In the genomic region with DNA sequence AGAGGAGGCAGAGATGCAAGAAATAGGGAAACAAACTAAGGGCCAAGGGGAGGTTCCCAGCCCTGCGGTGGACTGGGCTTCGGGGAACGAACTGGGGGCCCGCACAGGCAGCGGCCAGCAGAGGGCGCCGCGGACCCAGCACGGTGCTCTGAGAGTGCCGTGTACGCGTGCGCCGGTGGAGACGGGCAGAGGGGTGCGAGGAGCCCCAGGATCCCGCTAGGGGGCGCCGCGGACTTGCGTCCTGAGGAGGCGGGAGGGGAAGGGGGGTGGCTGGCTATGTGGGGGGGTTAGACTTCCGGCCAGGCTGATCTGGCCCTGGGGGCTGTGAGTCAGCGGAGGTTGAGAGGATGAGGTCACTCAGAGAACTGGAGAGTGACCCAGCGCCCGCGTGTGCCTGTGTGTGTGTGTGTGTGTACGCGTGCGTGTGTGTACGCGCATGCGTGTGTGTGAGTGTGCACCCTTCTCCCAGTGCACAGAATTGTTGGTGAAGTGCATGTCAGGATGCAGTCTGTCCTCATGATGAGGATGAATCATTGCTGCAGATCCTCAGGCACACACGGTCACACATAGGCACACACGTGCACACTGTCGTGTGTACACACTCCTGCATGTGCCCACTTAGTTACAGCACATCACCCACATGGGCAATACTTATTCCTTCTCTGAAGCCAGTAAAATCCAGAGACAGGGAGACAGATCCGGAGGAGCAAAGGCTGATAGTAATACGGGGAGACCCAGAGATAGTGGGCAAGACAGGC, we compare ENCODE assay signal across 8 cellular contexts. TPM values are rescaled to one million over a fixed set of nuclear protein-coding genes. Genes with fewer than 3 reads are reported as not detected.
A peak's percentile ranks its signal among the peaks of the same experiment; 100 is the strongest.
DNase-seq lines count a peak whose midpoint lies in the region; ATAC-seq, FAIRE-seq and TF ChIP-seq lines count a peak whose summit lies in the region.

No MANE protein-coding gene starts in this region.

- no peak for TF ChIP-seq POLR2A in thyroid gland (IDR thresholded peaks at IDR 0.05)

- 16% methylated on average over 33 to 38 of the region's 38 CpGs for WGBS in pancreas, 2 donors
- WGBS in thyroid gland, 2 donors, result 12 to 41% methylated on average over 11 to 32 of the region's 38 CpGs

- CTCF ChIA-PET in HEK293 (lab: Yijun Ruan, JAX), result interaction anchor here (0.6 to 15.2 kb wide), 41 partner anchors 8 to 1486 kb away, joined by 3 to 564 read pairs (median 4); partner anchors contain the start of genes BCAN, CRABP2, HAPLN2 and INSRR

- H3K4me1 ChIP-seq in HEK293 (ENCODE audit: control insufficient read depth, insufficient read depth, low read length), result peaks cover 9% of the 10 kb centered on the region; the same call in 1 of the 2 replicates
- peaks cover 5 to 24% (median 10%) of the 10 kb centered on the region in 3 donors for H3K4me1 ChIP-seq in pancreas
- peaks cover 19 to 72% of the 10 kb centered on the region in 2 donors for H3K4me1 ChIP-seq in thyroid gland

- no peaks in the 10 kb centered on the region for H3K9me3 ChIP-seq in HEK293 (ENCODE audit: control insufficient read depth, insufficient read depth, low read depth, low read length)
- H3K9me3 ChIP-seq in pancreas, result no peaks in the 10 kb centered on the region
- no peaks in the 10 kb centered on the region for H3K9me3 ChIP-seq in thyroid gland

- peaks cover 0 to 6% (median 0%) of the 10 kb centered on the region in 4 donors for H3K27me3 ChIP-seq in pancreas
- H3K27me3 ChIP-seq in thyroid gland, result no peaks in the 10 kb centered on the region

- H3K36me3 Mint-ChIP-seq in activated naive CD4-positive, alpha-beta T cell treated with anti-CD3 and anti-CD28 coated beads, Interleukin-2, amount 50 U/mL, for 24 hours, result no peaks in the 10 kb centered on the region
- H3K36me3 Mint-ChIP-seq in glutamatergic neuron (ENCODE audit: unreplicated experiment), result no peaks in the 10 kb centered on the region

- peaks cover 51% of the 10 kb centered on the region for H3K4me1 Mint-ChIP-seq in activated naive CD4-positive, alpha-beta T cell treated with anti-CD3 and anti-CD28 coated beads, Interleukin-2, amount 50 U/mL, for 24 hours
- H3K4me1 Mint-ChIP-seq in glutamatergic neuron (ENCODE audit: low read depth, unreplicated experiment), result peaks cover 51% of the 10 kb centered on the region

- ATAC-seq in SK-N-SH treated with all-trans-retinoic acid at 6 μM for 48 hours (peak; percentile 79), pancreas (peak; percentile 85 to 90 (median 89))

- no peak for FAIRE-seq in pancreas (lab: Jason Lieb, UNC)

- H3K36me3 ChIP-seq in HEK293 (ENCODE audit: control insufficient read depth in 2 of 2, insufficient read depth in 1 of 2, low read length in 2 of 2), result no peaks in the 10 kb centered on the region
- no peaks in the 10 kb centered on the region for H3K36me3 ChIP-seq in pancreas
- H3K36me3 ChIP-seq in thyroid gland, result no peaks in the 10 kb centered on the region

- intact Hi-C loops in pancreas (cut with DNase I), result loop anchor here in 2 of 3 donors (2.0 to 5.0 kb wide), 2 partner anchors 35 to 38 kb away; no protein-coding TSS in a partner anchor
- intact Hi-C loops in thyroid gland (cut with DNase I), result loop anchor here (5.0 kb wide), 1 partner anchor 78 kb away; no protein-coding TSS in a partner anchor

- TF ChIP-seq CTCF in HEK293 (tag by site-specific recombination; IDR thresholded peaks at IDR 0.05), result peak; percentile 100
- peak; percentile 96 for TF ChIP-seq CTCF in glutamatergic neuron (IDR thresholded peaks at IDR 0.05; ENCODE audit: partially characterized antibody, unreplicated experiment)
- peak; percentile 95 to 97 (median 96) for TF ChIP-seq CTCF in pancreas (IDR thresholded peaks at IDR 0.05)
- peak; percentile 85 to 99 (median 94) for TF ChIP-seq CTCF in thyroid gland (IDR thresholded peaks at IDR 0.05)

- DNase-seq in ELF-1 (ENCODE audit: low read depth, low spot score) (peak; percentile 99), NCI-H1092 treated with DMSO at 0.1 percent for 48 hours (lab: John Stamatoyannopoulos, UW) (peak; percentile 91), glutamatergic neuron (peak; percentile 99), pancreas (peak; percentile 87 to 98 (median 94)), thyroid gland (peak; percentile 89 to 93)

- H3K27me3 Mint-ChIP-seq in activated naive CD4-positive, alpha-beta T cell treated with anti-CD3 and anti-CD28 coated beads, Interleukin-2, amount 50 U/mL, for 24 hours, result peaks cover 18% of the 10 kb centered on the region
- H3K27me3 Mint-ChIP-seq in glutamatergic neuron (ENCODE audit: unreplicated experiment), result peaks cover 16% of the 10 kb centered on the region

- peak overlapping the region; percentile 45 for H3K4me3 Mint-ChIP-seq in activated naive CD4-positive, alpha-beta T cell treated with anti-CD3 and anti-CD28 coated beads, Interleukin-2, amount 50 U/mL, for 24 hours
- peak overlapping the region; percentile 82 for H3K4me3 Mint-ChIP-seq in glutamatergic neuron (ENCODE audit: unreplicated experiment)

- H3K27ac ChIP-seq in HEK293 (ENCODE audit: extremely low read depth, low read depth, low read length), result peak overlapping the region; percentile 76
- H3K27ac ChIP-seq in pancreas, result peak overlapping the region in 2 of 4 donors; percentile 39 to 62
- peak overlapping the region; percentile 55 to 71 (median 57) for H3K27ac ChIP-seq in thyroid gland

- H3K4me3 ChIP-seq in HEK293 (ENCODE audit: low read depth, low read length), result peak overlapping the region; percentile 38
- peak overlapping the region in 1 of 4 donors; percentile 17 for H3K4me3 ChIP-seq in pancreas
- no peak overlapping the region for H3K4me3 ChIP-seq in thyroid gland (replicated peaks in 1 of 3)

- no peaks in the 10 kb centered on the region for H3K9me3 Mint-ChIP-seq in activated naive CD4-positive, alpha-beta T cell treated with anti-CD3 and anti-CD28 coated beads, Interleukin-2, amount 50 U/mL, for 24 hours
- H3K9me3 Mint-ChIP-seq in glutamatergic neuron (ENCODE audit: unreplicated experiment), result peaks cover 5% of the 10 kb centered on the region

- POLR2A ChIA-PET in HEK293 (lab: Yijun Ruan, JAX), result interaction anchor here (0.7 to 1.8 kb wide), 5 partner anchors 10 to 107 kb away, joined by 3 to 20 read pairs (median 5); partner anchors contain the start of genes ISG20L2, METTL25B, NES and PRCC

- H3K27ac Mint-ChIP-seq in activated naive CD4-positive, alpha-beta T cell treated with anti-CD3 and anti-CD28 coated beads, Interleukin-2, amount 50 U/mL, for 24 hours, result peak overlapping the region; percentile 94
- H3K27ac Mint-ChIP-seq in glutamatergic neuron (ENCODE audit: unreplicated experiment), result peak overlapping the region; percentile 92

TF ChIP-seq in HEK293, 187 proteins besides CTCF, POLR2A, EP300 and RAD21 (continues in another document):
- TF ChIP-seq KLF8 (tag by site-specific recombination; IDR thresholded peaks at IDR 0.05) (peak; percentile 86), RBAK (tag by site-specific recombination; IDR thresholded peaks at IDR 0.05) (0 out of 2 replicates have a peak, but pooled peaks have one; percentile 60), ZNF121 (tag by site-specific recombination; IDR thresholded peaks at IDR 0.05) (no peak), OVOL3 (tag by site-specific recombination; IDR thresholded peaks at IDR 0.05) (0 out of 2 replicates have a peak, but pooled peaks have one; percentile 13), KLF1 (tag by site-specific recombination; IDR thresholded peaks at IDR 0.05) (peak; percentile 59)

TF ChIP-seq in SK-N-SH treated with all-trans-retinoic acid at 6 μM for 48 hours, 23 proteins besides CTCF, POLR2A, EP300 and RAD21 (continues in another document):
- TF ChIP-seq ZNF565 (CRISPR knock-in tag; conservative IDR thresholded peaks at IDR 0.05; ENCODE audit: low read depth) (no peak), RARB (CRISPR knock-in tag; IDR thresholded peaks at IDR 0.05) (no peak), ZNF70 (CRISPR knock-in tag; IDR thresholded peaks at IDR 0.05) (no peak)
- TF ChIP-seq, protein P1, sequence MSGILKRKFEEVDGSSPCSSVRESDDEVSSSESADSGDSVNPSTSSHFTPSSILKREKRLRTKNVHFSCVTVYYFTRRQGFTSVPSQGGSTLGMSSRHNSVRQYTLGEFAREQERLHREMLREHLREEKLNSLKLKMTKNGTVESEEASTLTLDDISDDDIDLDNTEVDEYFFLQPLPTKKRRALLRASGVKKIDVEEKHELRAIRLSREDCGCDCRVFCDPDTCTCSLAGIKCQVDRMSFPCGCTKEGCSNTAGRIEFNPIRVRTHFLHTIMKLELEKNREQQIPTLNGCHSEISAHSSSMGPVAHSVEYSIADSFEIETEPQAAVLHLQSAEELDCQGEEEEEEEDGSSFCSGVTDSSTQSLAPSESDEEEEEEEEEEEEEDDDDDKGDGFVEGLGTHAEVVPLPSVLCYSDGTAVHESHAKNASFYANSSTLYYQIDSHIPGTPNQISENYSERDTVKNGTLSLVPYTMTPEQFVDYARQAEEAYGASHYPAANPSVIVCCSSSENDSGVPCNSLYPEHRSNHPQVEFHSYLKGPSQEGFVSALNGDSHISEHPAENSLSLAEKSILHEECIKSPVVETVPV (CRISPR knock-in tag; IDR thresholded peaks at IDR 0.05), result no peak
- TF ChIP-seq, protein P2, sequence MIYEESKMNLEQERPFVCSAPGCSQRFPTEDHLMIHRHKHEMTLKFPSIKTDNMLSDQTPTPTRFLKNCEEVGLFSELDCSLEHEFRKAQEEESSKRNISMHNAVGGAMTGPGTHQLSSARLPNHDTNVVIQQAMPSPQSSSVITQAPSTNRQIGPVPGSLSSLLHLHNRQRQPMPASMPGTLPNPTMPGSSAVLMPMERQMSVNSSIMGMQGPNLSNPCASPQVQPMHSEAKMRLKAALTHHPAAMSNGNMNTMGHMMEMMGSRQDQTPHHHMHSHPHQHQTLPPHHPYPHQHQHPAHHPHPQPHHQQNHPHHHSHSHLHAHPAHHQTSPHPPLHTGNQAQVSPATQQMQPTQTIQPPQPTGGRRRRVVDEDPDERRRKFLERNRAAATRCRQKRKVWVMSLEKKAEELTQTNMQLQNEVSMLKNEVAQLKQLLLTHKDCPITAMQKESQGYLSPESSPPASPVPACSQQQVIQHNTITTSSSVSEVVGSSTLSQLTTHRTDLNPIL (CRISPR knock-in tag; IDR thresholded peaks at IDR 0.05; ENCODE audit: low read depth), result peak; percentile 27; the same call in 1 of the 2 replicates

RNA-seq across cellular contexts. Expression of gene NES, which starts 17.0 kb away (rescaled TPM):
- total RNA-seq in glutamatergic neuron (ENCODE audit: unreplicated experiment) (375 TPM), pancreas (1 to 10 TPM; 1.1 to 7.6 (median 3.4) TPM), thyroid gland (10 to 100 TPM in 2 of 4 donors, 1 to 10 TPM in 2; 4.3 to 10.4 (median 9.0) TPM)
- polyA plus RNA-seq in pancreas, result 1 to 10 TPM; 3.5 to 7.0 TPM

RNA-seq across cellular contexts. Expression of gene BCAN, which starts 18.3 kb away (rescaled TPM):
- total RNA-seq in glutamatergic neuron (ENCODE audit: unreplicated experiment), result 10.3 TPM
- total RNA-seq in pancreas, result under 1 TPM in 1 of 6 donors, not detected in 5; 0.12 TPM
- polyA plus RNA-seq in pancreas, result not detected
- total RNA-seq in thyroid gland, result 1 to 10 TPM in 1 of 4 donors, under 1 TPM in 1, not detected in 2; 0.54 to 1.1 TPM

RNA-seq across cellular contexts. Expression of gene HAPLN2, which starts 41.0 kb away (rescaled TPM):
- 0.71 TPM for total RNA-seq in glutamatergic neuron (ENCODE audit: unreplicated experiment)
- not detected for total RNA-seq in pancreas
- polyA plus RNA-seq in pancreas, result under 1 TPM; 0.38 to 0.46 TPM
- under 1 TPM in 1 of 4 donors, not detected in 3; 0.79 TPM for total RNA-seq in thyroid gland

RNA-seq across cellular contexts. Expression of gene CRABP2, which starts 45.2 kb away (rescaled TPM):
- total RNA-seq in glutamatergic neuron (ENCODE audit: unreplicated experiment), result 2.4 TPM
- 1 to 10 TPM in 3 of 6 donors, under 1 TPM in 3; 0.38 to 5.0 (median 1.2) TPM for total RNA-seq in pancreas
- polyA plus RNA-seq in pancreas, result 1 to 10 TPM; 3.3 to 4.0 TPM
- total RNA-seq in thyroid gland, result 10 to 100 TPM in 1 of 4 donors, 1 to 10 TPM in 2, not detected in 1; 3.0 to 15.3 (median 4.5) TPM

RNA-seq across cellular contexts. Expression of gene GPATCH4, which starts 58.9 kb away (rescaled TPM):
- total RNA-seq in glutamatergic neuron (ENCODE audit: unreplicated experiment) (13.2 TPM), pancreas (10 to 100 TPM in 3 of 6 donors, 1 to 10 TPM in 3; 6.4 to 16.0 (median 11.4) TPM), thyroid gland (10 to 100 TPM; 14.1 to 49.2 (median 24.5) TPM)
- 10 to 100 TPM; 14.4 to 16.9 TPM for polyA plus RNA-seq in pancreas

Comparison
In these comparisons a context has a peak if more than half of its experiments do, and no peak if none do; other contexts are left out.
1. RNA of gene NES, which starts 17.0 kb away (total RNA-seq): 375 TPM in glutamatergic neuron (single experiment); 4.3 to 10.4 TPM in thyroid gland and 1.1 to 7.6 TPM in pancreas; every median in the first group is over 10 times any median in the second.
2. Peak in every context shown above with its lines, with median percentiles within 50 percentile points of each other: DNase-seq and CTCF ChIP-seq.